8 cellular contexts compared by ENCODE assay signal in genomic region chr1:171485375-171486047, GRCh38. TPM values are rescaled to one million over a fixed set of nuclear protein-coding genes. Genes with fewer than 3 reads are reported as not detected.
DNase-seq lines count a peak whose midpoint lies in the region; ATAC-seq and TF ChIP-seq lines count a peak whose summit lies in the region.

TSS of gene PRRC2C (plus strand) at chr1:171485530. CDS start at chr1:171512089, 26,559 bp downstream.

- ATAC-seq in GM21529 (IDR thresholded peaks at IDR 0.05; ENCODE audit: unreplicated experiment), result peak; percentile 94

- peak within 1 kb of the TSS; percentile 95 for H3K27ac ChIP-seq in PC-9

- peak within 1 kb of the TSS; percentile 92 for H2AFZ ChIP-seq in PC-9

- TF ChIP-seq POLR2A in erythroblast (IDR thresholded peaks at IDR 0.05; ENCODE audit: low read length), result peak; percentile 86

- TF ChIP-seq RAD21 in Ishikawa (IDR thresholded peaks at IDR 0.05; ENCODE audit: low read depth), result peak; percentile 63

- no peaks in the 10 kb centered on the region for H3K27me3 Mint-ChIP-seq in activated T-cell treated with anti-CD3 and anti-CD28 coated beads, Interleukin-2, amount 50 U/mL, for 24 hours

- intact Hi-C loops in PC-9 (cut with micrococcal nuclease; ENCODE audit: unreplicated experiment), result loop anchor here (10.0 kb wide), 2 partner anchors 101 to 171 kb away; partner anchors contain the start of gene FMO4

- H3K9me3 ChIP-seq in PC-9 (ENCODE audit: insufficient read depth, low read depth) (no peaks in the 10 kb centered on the region), mucosa of stomach (ENCODE audit: control insufficient read depth, low read length) (no peaks in the 10 kb centered on the region)

- no peaks in the 10 kb centered on the region for H3K9me3 Mint-ChIP-seq in activated T-cell treated with anti-CD3 and anti-CD28 coated beads, Interleukin-2, amount 50 U/mL, for 24 hours

- DNase-seq in DMS153 (lab: John Stamatoyannopoulos, UW) (peak; percentile 97), PC-9 (peak; percentile 91 to 94), erythroblast (lab: John Stamatoyannopoulos, UW) (peak; percentile 98 to 99)
- DNase-seq in activated T-cell treated with anti-CD3 and anti-CD28 coated beads, Interleukin-2, amount 50 U/mL, for 24 hours, result peak; percentile 90
- peak; percentile 82 for DNase-seq in stimulated activated CD8-positive, alpha-beta memory T cell treated with anti-CD3 and anti-CD28 coated beads, Interleukin-7, amount 100 ng/mL, for 24 hours (ENCODE audit: low read depth)

- no peak for TF ChIP-seq EP300 in Ishikawa (IDR thresholded peaks at IDR 0.05; ENCODE audit: borderline replicate concordance)

- peaks cover 51% of the 10 kb centered on the region for H3K79me2 ChIP-seq in PC-9 (ENCODE audit: low read depth)

- H3K4me3 ChIP-seq in PC-9, result peak within 1 kb of the TSS; percentile 96
- peak within 1 kb of the TSS; percentile 96 for H3K4me3 ChIP-seq in mucosa of stomach (ENCODE audit: low read length)

- BruUV-seq in PC-9 (replicated peaks; lab: Mats Ljungman, UMichigan), result TSS peak; percentile 76

- H3K9me2 ChIP-seq in PC-9 (ENCODE audit: insufficient read depth), result no peaks in the 10 kb centered on the region

- POLR2A ChIA-PET in PC-9 (lab: Charles Lee; ENCODE audit: unreplicated experiment), result interaction anchor here (0.5 to 0.6 kb wide), 3 partner anchors 10 to 1560 kb away, joined by 3 to 11 read pairs (median 4); no protein-coding TSS in a partner anchor

- peak within 1 kb of the TSS; percentile 100 for H3K27ac Mint-ChIP-seq in activated T-cell treated with anti-CD3 and anti-CD28 coated beads, Interleukin-2, amount 50 U/mL, for 24 hours

- no peaks in the 10 kb centered on the region for H3F3A ChIP-seq in PC-9 (ENCODE audit: insufficient read depth, low read depth)

- peaks cover 44% of the 10 kb centered on the region for H4K20me1 ChIP-seq in PC-9 (ENCODE audit: insufficient read depth)

- peaks cover 52% of the 10 kb centered on the region for H3K36me3 Mint-ChIP-seq in activated T-cell treated with anti-CD3 and anti-CD28 coated beads, Interleukin-2, amount 50 U/mL, for 24 hours (ENCODE audit: low read depth)

- peak within 1 kb of the TSS; percentile 89 for H3K4me2 ChIP-seq in PC-9

- H3K4me1 ChIP-seq in PC-9 (replicated peaks; ENCODE audit: insufficient read depth), result peaks cover 18% of the 10 kb centered on the region
- H3K4me1 ChIP-seq in mucosa of stomach (ENCODE audit: control insufficient read depth, insufficient read depth, low read length), result peaks cover 41% of the 10 kb centered on the region

- CTCF ChIA-PET in PC-9 (lab: Charles Lee), result interaction anchor here (0.6 kb wide), 1 partner anchor 44 kb away, joined by 3 read pairs; no protein-coding TSS in a partner anchor

- peak within 1 kb of the TSS; percentile 87 for H3K4me3 Mint-ChIP-seq in activated T-cell treated with anti-CD3 and anti-CD28 coated beads, Interleukin-2, amount 50 U/mL, for 24 hours

- H3K9ac ChIP-seq in mucosa of stomach (ENCODE audit: low read length), result peak within 1 kb of the TSS; percentile 93

- H3K27me3 ChIP-seq in PC-9 (ENCODE audit: insufficient read depth, low read depth) (no peaks in the 10 kb centered on the region), mucosa of stomach (ENCODE audit: control insufficient read depth, insufficient read depth, low read length) (no peaks in the 10 kb centered on the region)

- H3K36me3 ChIP-seq in PC-9 (ENCODE audit: low read depth) (peaks cover 14% of the 10 kb centered on the region; the same call in 1 of the 2 replicates), mucosa of stomach (ENCODE audit: control insufficient read depth, insufficient read depth, low read length) (no peaks in the 10 kb centered on the region)

- peak; percentile 74; the same call in 1 of the 2 replicates for TF ChIP-seq CTCF in PC-9 (conservative IDR thresholded peaks at IDR 0.05)

- peaks cover 47% of the 10 kb centered on the region for H3K4me1 Mint-ChIP-seq in activated T-cell treated with anti-CD3 and anti-CD28 coated beads, Interleukin-2, amount 50 U/mL, for 24 hours (ENCODE audit: low read depth)

TF ChIP-seq in Ishikawa, 13 proteins besides CTCF, POLR2A, EP300 and RAD21:
- TF ChIP-seq NFIC (IDR thresholded peaks at IDR 0.05) (no peak), ZBTB7A (IDR thresholded peaks at IDR 0.05; ENCODE audit: low read depth) (0 out of 2 replicates have a peak, but pooled peaks have one; percentile 46), FOXM1 (IDR thresholded peaks at IDR 0.05; ENCODE audit: borderline replicate concordance, low read depth) (no peak), USF1 (IDR thresholded peaks at IDR 0.05) (peak; percentile 99), TAF1 (IDR thresholded peaks at IDR 0.05; ENCODE audit: low read depth) (peak; percentile 80), TCF12 (IDR thresholded peaks at IDR 0.05; ENCODE audit: low read depth) (no peak), REST (IDR thresholded peaks at IDR 0.05; ENCODE audit: low read depth) (no peak), YY1 (IDR thresholded peaks at IDR 0.05; ENCODE audit: low read depth) (peak; percentile 92), MAX (IDR thresholded peaks at IDR 0.05) (peak; percentile 62), TEAD4 (IDR thresholded peaks at IDR 0.05) (no peak), CREB1 (IDR thresholded peaks at IDR 0.05; ENCODE audit: low read depth) (peak; percentile 77)

RNA-seq across cellular contexts. Expression of gene PRRC2C, which starts in this region (rescaled TPM):
- total RNA-seq in PC-9 (2021), result 99.2 and 136 TPM in 2 replicates

Comparison
In these comparisons a context has a peak if more than half of its experiments do, and no peak if none do; other contexts are left out.
1. Peak in every context shown above with its lines: DNase-seq, ATAC-seq, H3K4me3 ChIP-seq and H3K27ac ChIP-seq.